Comparison of ENCODE assay signal across 16 cellular contexts in the genomic region with DNA sequence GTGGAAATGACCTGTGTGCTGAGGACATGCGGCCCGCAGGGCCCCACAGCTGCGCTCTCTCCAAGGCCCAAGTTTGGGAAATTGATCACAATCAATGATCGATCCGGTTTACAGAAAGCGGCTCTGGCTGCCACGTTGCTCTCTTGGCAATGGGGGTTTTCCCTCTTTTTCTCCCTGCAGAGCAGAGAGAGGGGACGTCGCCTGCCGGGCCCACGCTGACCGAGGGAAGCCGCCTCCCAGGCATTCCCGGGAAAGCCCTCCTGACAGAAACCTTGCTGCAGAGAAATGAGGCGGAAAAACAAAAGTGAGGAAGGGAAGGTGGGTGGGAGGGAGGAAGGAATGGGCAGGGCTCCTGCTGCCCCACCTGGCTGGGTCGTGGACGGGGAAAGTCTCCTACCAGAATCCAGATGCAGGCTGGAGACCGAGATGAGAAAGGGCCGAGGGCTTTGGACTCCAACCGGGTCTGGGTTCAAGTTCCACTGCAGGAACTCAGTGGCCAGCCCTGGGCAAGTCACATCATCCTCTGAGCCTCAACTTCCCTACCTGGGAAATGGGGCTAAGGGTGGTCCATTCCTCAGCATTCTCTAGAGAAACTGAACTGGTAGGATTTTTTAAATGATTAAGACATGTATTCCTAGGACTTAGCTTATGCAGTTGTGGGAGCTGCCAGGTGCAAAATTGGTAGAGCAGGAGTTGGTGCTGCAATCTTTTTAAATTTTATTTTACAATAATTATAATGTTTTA.
DNase-seq lines count a peak whose midpoint lies in the region; ATAC-seq and TF ChIP-seq lines count a peak whose summit lies in the region.
"Had no signal": no experiment of that assay in that cellular context is flagged by ENCODE, and none has a peak within 500 bp of the region (broad histone marks: within the 10 kb centered on the region; RNA-seq: fewer than 3 reads in every experiment).

No MANE protein-coding gene starts in this region.

- DNase-seq in H7 = peak; percentile 76
- DNase-seq in Karpas-422 = peak; percentile 37
- peak; percentile 49 for DNase-seq in neural progenitor cell (ENCODE audit: low spot score)
- DNase-seq in upper lobe of right lung = no peak
- no peak for DNase-seq in CD8-positive, alpha-beta memory T cell
- DNase-seq: Calu3; CD4-positive, CD25-positive, alpha-beta regulatory T cell; CD8-positive, alpha-beta T cell; DMS53; DMS79 treated with DMSO at 0.1 percent for 48 hours; GF-D8; GOT3; HFFc6 had no signal

- CTCF ChIA-PET in CD8-positive, alpha-beta memory T cell (lab: Charles Lee) = interaction anchor here (0.8 kb wide), 1 partner anchor 311 kb away, joined by 3 read pairs; no protein-coding TSS in a partner anchor

- peaks cover 12% of the 10 kb centered on the region for H3K4me1 Mint-ChIP-seq in neural progenitor cell
- H3K4me1 Mint-ChIP-seq in CD8-positive, alpha-beta memory T cell = no peaks in the 10 kb centered on the region
- H3K4me1 Mint-ChIP-seq: CD4-positive, CD25-positive, alpha-beta regulatory T cell had no signal

- H2AFZ ChIP-seq in Karpas-422 (ENCODE audit: low read length) (no peak overlapping the region), neural progenitor cell (replicated peaks) (no peak overlapping the region)

- no peak for TF ChIP-seq CTCF in neural progenitor cell (IDR thresholded peaks at IDR 0.05)
- no peak for TF ChIP-seq CTCF in upper lobe of right lung (IDR thresholded peaks at IDR 0.05)

- H3K27me3 Mint-ChIP-seq in neural progenitor cell (ENCODE audit: insufficient read depth, low read depth) = peaks cover 9% of the 10 kb centered on the region
- H3K27me3 Mint-ChIP-seq in CD8-positive, alpha-beta memory T cell = peaks cover 2 to 14% of the 10 kb centered on the region in 2 donors
- H3K27me3 Mint-ChIP-seq: CD4-positive, CD25-positive, alpha-beta regulatory T cell had no signal

- no peak overlapping the region for H3K27ac ChIP-seq in Karpas-422 (ENCODE audit: low read length)
- no peak overlapping the region for H3K27ac ChIP-seq in neural progenitor cell
- no peak overlapping the region for H3K27ac ChIP-seq in upper lobe of right lung
- H3K27ac ChIP-seq in CD8-positive, alpha-beta memory T cell (ENCODE audit: low read depth, low read length) = no peak overlapping the region
- H3K27ac ChIP-seq: C4-2B had no signal

- intact Hi-C loops in upper lobe of right lung (cut with DNase I) = loop anchor here (10.0 kb wide), 1 partner anchor 359 kb away; no protein-coding TSS in a partner anchor

- H3F3A ChIP-seq in neural progenitor cell (ENCODE audit: low read depth) = no peaks in the 10 kb centered on the region

- H3K9me3 ChIP-seq in Karpas-422 (ENCODE audit: low read length) (no peaks in the 10 kb centered on the region), neural progenitor cell (ENCODE audit: low read depth) (no peaks in the 10 kb centered on the region), upper lobe of right lung (no peaks in the 10 kb centered on the region)
- H3K9me3 ChIP-seq in CD8-positive, alpha-beta memory T cell (ENCODE audit: low read length) = no peaks in the 10 kb centered on the region
- H3K9me3 ChIP-seq: HAP-1 had no signal

- H3K4me3 ChIP-seq in H7 (ENCODE audit: insufficient read depth, low read depth, low read length) (no peak overlapping the region), Karpas-422 (ENCODE audit: low read length) (no peak overlapping the region), neural progenitor cell (no peak overlapping the region), upper lobe of right lung (no peak overlapping the region)
- H3K4me3 ChIP-seq in CD8-positive, alpha-beta memory T cell (ENCODE audit: low read length) = no peak overlapping the region
- H3K4me3 ChIP-seq: HAP-1 had no signal

- H3K4me1 ChIP-seq in Karpas-422 (ENCODE audit: low read length) (no peaks in the 10 kb centered on the region), neural progenitor cell (peaks cover 14% of the 10 kb centered on the region), upper lobe of right lung (no peaks in the 10 kb centered on the region)
- H3K4me1 ChIP-seq in CD8-positive, alpha-beta memory T cell (ENCODE audit: insufficient read depth, low read length) = no peaks in the 10 kb centered on the region
- H3K4me1 ChIP-seq: HAP-1 had no signal

- H3K36me3 ChIP-seq in H7 (replicated peaks; ENCODE audit: control insufficient read depth, insufficient read depth, low read length) = no peaks in the 10 kb centered on the region
- H3K36me3 ChIP-seq in Karpas-422 (ENCODE audit: insufficient read depth, low read length) = no peaks in the 10 kb centered on the region
- no peaks in the 10 kb centered on the region for H3K36me3 ChIP-seq in neural progenitor cell
- H3K36me3 ChIP-seq in upper lobe of right lung = no peaks in the 10 kb centered on the region
- H3K36me3 ChIP-seq in CD8-positive, alpha-beta memory T cell (ENCODE audit: insufficient read depth, low read length) = no peaks in the 10 kb centered on the region
- H3K36me3 ChIP-seq: HAP-1 had no signal

- no peak overlapping the region for H3K27ac Mint-ChIP-seq in neural progenitor cell
- H3K27ac Mint-ChIP-seq in CD8-positive, alpha-beta memory T cell = no peak overlapping the region
- H3K27ac Mint-ChIP-seq: CD8-positive, alpha-beta T cell; HFFc6 had no signal

- H3K9ac ChIP-seq in Karpas-422 (ENCODE audit: low read length) = no peak overlapping the region
- H3K9ac ChIP-seq in neural progenitor cell = no peak overlapping the region

- H3K4me2 ChIP-seq in Karpas-422 (ENCODE audit: low read depth, low read length, poor library complexity, severe bottlenecking) = no peak overlapping the region
- no peak overlapping the region for H3K4me2 ChIP-seq in neural progenitor cell

- H3K9me2 ChIP-seq in Karpas-422 (replicated peaks; ENCODE audit: insufficient read depth, low read length) = no peaks in the 10 kb centered on the region

- H4K20me1 ChIP-seq in Karpas-422 (ENCODE audit: insufficient read depth, low read depth, low read length) = no peaks in the 10 kb centered on the region
- no peaks in the 10 kb centered on the region for H4K20me1 ChIP-seq in neural progenitor cell (ENCODE audit: low read depth)

- H3K4me3 Mint-ChIP-seq in neural progenitor cell = no peak overlapping the region
- H3K4me3 Mint-ChIP-seq in CD8-positive, alpha-beta memory T cell = no peak overlapping the region
- H3K4me3 Mint-ChIP-seq: CD4-positive, CD25-positive, alpha-beta regulatory T cell; CD8-positive, alpha-beta T cell; HFFc6 had no signal

- no peak for ATAC-seq in upper lobe of right lung
- ATAC-seq in activated CD4-positive, CD25-positive, alpha-beta regulatory T cell treated with anti-CD3 and anti-CD28 coated beads, Interleukin-2, amount 50 U/mL, for 24 hours = no peak
- ATAC-seq: CD8-positive, alpha-beta T cell had no signal

- H3K9me3 Mint-ChIP-seq in neural progenitor cell = no peaks in the 10 kb centered on the region
- H3K9me3 Mint-ChIP-seq in CD8-positive, alpha-beta memory T cell = no peaks in the 10 kb centered on the region
- H3K9me3 Mint-ChIP-seq: CD4-positive, CD25-positive, alpha-beta regulatory T cell; HFFc6 had no signal

- H3K79me2 ChIP-seq in Karpas-422 (ENCODE audit: low read length) = no peaks in the 10 kb centered on the region
- no peaks in the 10 kb centered on the region for H3K79me2 ChIP-seq in neural progenitor cell (ENCODE audit: low read depth)

- H3K36me3 Mint-ChIP-seq in neural progenitor cell = peaks cover 2% of the 10 kb centered on the region
- no peaks in the 10 kb centered on the region for H3K36me3 Mint-ChIP-seq in CD8-positive, alpha-beta memory T cell
- H3K36me3 Mint-ChIP-seq: CD4-positive, CD25-positive, alpha-beta regulatory T cell; CD8-positive, alpha-beta T cell had no signal

- H3K27me3 ChIP-seq in H7 (ENCODE audit: control insufficient read depth, insufficient read depth, low read length) (no peaks in the 10 kb centered on the region), Karpas-422 (ENCODE audit: low read length) (no peaks in the 10 kb centered on the region), neural progenitor cell (no peaks in the 10 kb centered on the region), upper lobe of right lung (peaks cover under 1% of the 10 kb centered on the region)
- no peaks in the 10 kb centered on the region for H3K27me3 ChIP-seq in CD8-positive, alpha-beta memory T cell (ENCODE audit: insufficient read depth, low read length, poor library complexity, severe bottlenecking)

- POLR2A ChIA-PET in CD8-positive, alpha-beta memory T cell (lab: Charles Lee) = no interaction called here

Comparison
In these comparisons a context has a peak if more than half of its experiments do, and no peak if none do; other contexts are left out.
1. DNase-seq: peak in H7 (single experiment), Karpas-422 (single experiment) and neural progenitor cell (single experiment); none in upper lobe of right lung (single experiment) and CD8-positive, alpha-beta memory T cell (0 of 5).